ENCODE assay signal across 19 cellular contexts in genomic region chr2:195662138-195662537, GRCh38. TPM values are rescaled to one million over a fixed set of nuclear protein-coding genes. Genes with fewer than 3 reads are reported as not detected.
A peak's percentile ranks its signal among the peaks of the same experiment; 100 is the strongest.
DNase-seq lines count a peak whose midpoint lies in the region; ATAC-seq and TF ChIP-seq lines count a peak whose summit lies in the region.
"Had no signal": no experiment of that assay in that cellular context is flagged by ENCODE, and none has a peak within 500 bp of the region (broad histone marks: within the 10 kb centered on the region; RNA-seq: fewer than 3 reads in every experiment).

No MANE protein-coding gene starts in this region.

- no peak for TF ChIP-seq CTCF in osteoblast (IDR thresholded peaks at IDR 0.05; ENCODE audit: extremely low read depth, low read depth, low read length)

- H3K36me3 Mint-ChIP-seq in activated CD4-positive, alpha-beta T cell treated with anti-CD3 and anti-CD28 coated beads for 36 hours (ENCODE audit: low read depth): peaks cover 30% of the 10 kb centered on the region
- peaks cover 27% of the 10 kb centered on the region for H3K36me3 Mint-ChIP-seq in activated T-helper 1 cell treated with anti-CD3 and anti-CD28 coated beads, Interleukin-12 subunit alpha, Interleukin-12 subunit beta, Interleukin-2, Interleukin-4 antibody, amounts not matched to agents 30 ng/mL and 10 ng/mL and 1 ng/mL, durations not matched to agents 14 hours and 24 hours and 36 hours (ENCODE audit: low read depth)

- H3K9me3 Mint-ChIP-seq in activated CD4-positive, alpha-beta T cell treated with anti-CD3 and anti-CD28 coated beads for 36 hours (ENCODE audit: low read depth): no peaks in the 10 kb centered on the region
- H3K9me3 Mint-ChIP-seq in activated T-helper 1 cell treated with anti-CD3 and anti-CD28 coated beads, Interleukin-12 subunit alpha, Interleukin-12 subunit beta, Interleukin-2, Interleukin-4 antibody, amounts not matched to agents 30 ng/mL and 10 ng/mL and 1 ng/mL, durations not matched to agents 14 hours and 24 hours and 36 hours: no peaks in the 10 kb centered on the region
- H3K9me3 Mint-ChIP-seq: activated T-helper 2 cell treated with anti-CD3 and anti-CD28 coated beads, Interferon-gamma antibody, Interleukin-2, Interleukin-4, amounts not matched to agents 10 μg/mL and 5 μg/mL and 100 μg/mL, durations not matched to agents 14 hours and 24 hours and 36 hours had no signal

- H3K27me3 Mint-ChIP-seq in activated CD4-positive, alpha-beta T cell treated with anti-CD3 and anti-CD28 coated beads for 36 hours: no peaks in the 10 kb centered on the region
- H3K27me3 Mint-ChIP-seq in activated T-helper 1 cell treated with anti-CD3 and anti-CD28 coated beads, Interleukin-12 subunit alpha, Interleukin-12 subunit beta, Interleukin-2, Interleukin-4 antibody, amounts not matched to agents 30 ng/mL and 10 ng/mL and 1 ng/mL, durations not matched to agents 14 hours and 24 hours and 36 hours (ENCODE audit: insufficient read depth): no peaks in the 10 kb centered on the region

- H3K36me3 ChIP-seq in Karpas-422 (ENCODE audit: insufficient read depth, low read length) (peaks cover 16% of the 10 kb centered on the region), osteoblast (ENCODE audit: insufficient read depth, low read length) (no peaks in the 10 kb centered on the region)
- H3K36me3 ChIP-seq: esophagus squamous epithelium, pancreas, stomach had no signal

- H3K4me2 ChIP-seq in Karpas-422 (ENCODE audit: low read depth, low read length, poor library complexity, severe bottlenecking) (no peak overlapping the region), osteoblast (ENCODE audit: insufficient read depth, low read length) (no peak overlapping the region)

- H3K79me2 ChIP-seq in Karpas-422 (ENCODE audit: low read length): peaks cover 75% of the 10 kb centered on the region
- H3K79me2 ChIP-seq in osteoblast (ENCODE audit: insufficient read depth, low read length): peaks cover 67% of the 10 kb centered on the region

- H3K4me3 ChIP-seq in Karpas-422 (ENCODE audit: low read length) (no peak overlapping the region), osteoblast (ENCODE audit: insufficient read depth, low read length) (no peak overlapping the region)
- H3K4me3 ChIP-seq: dorsolateral prefrontal cortex, esophagus squamous epithelium, mucosa of descending colon, pancreas, skin epidermis, stomach had no signal

- H3K27ac ChIP-seq in Karpas-422 (ENCODE audit: low read length): peak overlapping the region; percentile 98
- peak overlapping the region; percentile 13 for H3K27ac ChIP-seq in osteoblast (ENCODE audit: low read depth, low read length)
- H3K27ac ChIP-seq: esophagus squamous epithelium, pancreas, RWPE1, stomach had no signal

- intact Hi-C loops in activated CD4-positive, alpha-beta T cell treated with anti-CD3 and anti-CD28 coated beads for 36 hours (cut with DNase I, micrococcal nuclease): loop anchor here (5.0 to 10.0 kb wide), 4 partner anchors 260 to 673 kb away; no protein-coding TSS in a partner anchor
- intact Hi-C loops in activated T-helper 1 cell treated with anti-CD3 and anti-CD28 coated beads, Interleukin-12 subunit alpha, Interleukin-12 subunit beta, Interleukin-2, Interleukin-4 antibody, amounts not matched to agents 30 ng/mL and 10 ng/mL and 1 ng/mL, durations not matched to agents 14 hours and 24 hours and 36 hours (cut with micrococcal nuclease): loop anchor here (5.0 to 10.0 kb wide), 2 partner anchors 273 to 1495 kb away; no protein-coding TSS in a partner anchor
- intact Hi-C loops in posterior cingulate gyrus (cut with DNase I): loop anchor here (5.0 kb wide), 1 partner anchor 405 kb away; the partner anchor contains the start of gene DNAH7

- H3K4me1 ChIP-seq in Karpas-422 (ENCODE audit: low read length): peaks cover 65% of the 10 kb centered on the region
- peaks cover 17% of the 10 kb centered on the region for H3K4me1 ChIP-seq in osteoblast (ENCODE audit: insufficient read depth, low read length)

- POLR2A ChIA-PET in activated CD4-positive, alpha-beta T cell treated with anti-CD3 and anti-CD28 coated beads for 36 hours (lab: Charles Lee): no interaction called here

- H3K9ac ChIP-seq in Karpas-422 (ENCODE audit: low read length): no peak overlapping the region

- H3K27ac Mint-ChIP-seq in activated CD4-positive, alpha-beta T cell treated with anti-CD3 and anti-CD28 coated beads for 36 hours: peak overlapping the region; percentile 67
- H3K27ac Mint-ChIP-seq in activated T-helper 1 cell treated with anti-CD3 and anti-CD28 coated beads, Interleukin-12 subunit alpha, Interleukin-12 subunit beta, Interleukin-2, Interleukin-4 antibody, amounts not matched to agents 30 ng/mL and 10 ng/mL and 1 ng/mL, durations not matched to agents 14 hours and 24 hours and 36 hours: no peak overlapping the region
- H3K27ac Mint-ChIP-seq: activated T-helper 2 cell treated with anti-CD3 and anti-CD28 coated beads, Interferon-gamma antibody, Interleukin-2, Interleukin-4, amounts not matched to agents 10 μg/mL and 5 μg/mL and 100 μg/mL, durations not matched to agents 14 hours and 24 hours and 36 hours had no signal

- H2AFZ ChIP-seq in Karpas-422 (ENCODE audit: low read length) (no peak overlapping the region), osteoblast (ENCODE audit: low read length) (no peak overlapping the region)

- CTCF ChIA-PET in activated CD4-positive, alpha-beta T cell treated with anti-CD3 and anti-CD28 coated beads for 36 hours (lab: Charles Lee): interaction anchor here (1.0 to 2.0 kb wide), 2 partner anchors 10 to 81 kb away, joined by 3 to 8 read pairs; no protein-coding TSS in a partner anchor

- H3K27me3 ChIP-seq in Karpas-422 (ENCODE audit: low read length) (no peaks in the 10 kb centered on the region), osteoblast (ENCODE audit: insufficient read depth, low read length) (no peaks in the 10 kb centered on the region)
- H3K27me3 ChIP-seq: dorsolateral prefrontal cortex, esophagus squamous epithelium, pancreas, stomach had no signal

- H3K4me3 Mint-ChIP-seq in activated CD4-positive, alpha-beta T cell treated with anti-CD3 and anti-CD28 coated beads for 36 hours: no peak overlapping the region
- H3K4me3 Mint-ChIP-seq in activated T-helper 1 cell treated with anti-CD3 and anti-CD28 coated beads, Interleukin-12 subunit alpha, Interleukin-12 subunit beta, Interleukin-2, Interleukin-4 antibody, amounts not matched to agents 30 ng/mL and 10 ng/mL and 1 ng/mL, durations not matched to agents 14 hours and 24 hours and 36 hours: peak overlapping the region; percentile 7

- H4K20me1 ChIP-seq in Karpas-422 (ENCODE audit: insufficient read depth, low read depth, low read length): no peaks in the 10 kb centered on the region; the same call in 1 of the 2 replicates
- H4K20me1 ChIP-seq in osteoblast (ENCODE audit: insufficient read depth, low read length): peaks cover 13% of the 10 kb centered on the region

- H3K9me2 ChIP-seq in Karpas-422 (replicated peaks; ENCODE audit: insufficient read depth, low read length): no peaks in the 10 kb centered on the region

- ATAC-seq in activated CD4-positive, alpha-beta T cell treated with anti-CD3 and anti-CD28 coated beads for 36 hours: no peak
- ATAC-seq in GM18517 (IDR thresholded peaks at IDR 0.05; ENCODE audit: unreplicated experiment) (no peak), GM21619 (IDR thresholded peaks at IDR 0.05; ENCODE audit: unreplicated experiment) (no peak)
- ATAC-seq: pancreas had no signal

- H3K9me3 ChIP-seq in Karpas-422 (ENCODE audit: low read length): no peaks in the 10 kb centered on the region
- H3K9me3 ChIP-seq in osteoblast (ENCODE audit: low read depth, low read length): no peaks in the 10 kb centered on the region
- H3K9me3 ChIP-seq: esophagus squamous epithelium, mucosa of descending colon, pancreas, stomach had no signal

- no peak for DNase-seq in activated CD4-positive, alpha-beta T cell treated with anti-CD3 and anti-CD28 coated beads for 36 hours
- DNase-seq in activated CD4-positive, alpha-beta T cell treated with anti-CD3 and anti-CD28 coated beads, Interleukin-2, amount 50 U/mL, for 1 hour: no peak
- DNase-seq in Karpas-422 (peak; percentile 65), osteoblast (ENCODE audit: insufficient read length, low spot score, missing footprints) (no peak), posterior cingulate gyrus (no peak)
- DNase-seq in activated T-helper 1 cell treated with anti-CD3 and anti-CD28 coated beads, Interleukin-12 subunit alpha, Interleukin-12 subunit beta, Interleukin-2, Interleukin-4 antibody, amounts not matched to agents 30 ng/mL and 10 ng/mL and 1 ng/mL, durations not matched to agents 14 hours and 24 hours and 36 hours (ENCODE audit: low spot score): no peak
- DNase-seq: activated CD4-positive, alpha-beta T cell treated with anti-CD3 and anti-CD28 coated beads for 48 hours; dorsolateral prefrontal cortex; esophagus squamous epithelium; mucosa of descending colon; NCI-H2107; pancreas; stomach; T-helper 1 cell had no signal

- peaks cover 49% of the 10 kb centered on the region for H3K4me1 Mint-ChIP-seq in activated CD4-positive, alpha-beta T cell treated with anti-CD3 and anti-CD28 coated beads for 36 hours
- peaks cover 45% of the 10 kb centered on the region for H3K4me1 Mint-ChIP-seq in activated T-helper 1 cell treated with anti-CD3 and anti-CD28 coated beads, Interleukin-12 subunit alpha, Interleukin-12 subunit beta, Interleukin-2, Interleukin-4 antibody, amounts not matched to agents 30 ng/mL and 10 ng/mL and 1 ng/mL, durations not matched to agents 14 hours and 24 hours and 36 hours (ENCODE audit: low read depth)

RNA-seq across cellular contexts. Expression of gene SLC39A10, which starts 5.1 kb away (rescaled TPM):
- 10 to 100 TPM; 24.0 to 27.8 TPM for total RNA-seq in activated CD4-positive, alpha-beta T cell treated with anti-CD3 and anti-CD28 coated beads for 36 hours
- total RNA-seq in Karpas-422 (2014; rRNA removed; shearing (Covaris generic); ENCODE audit: low replicate concordance): 55.1 and 112 TPM in 2 replicates
- total RNA-seq in activated T-helper 1 cell treated with anti-CD3 and anti-CD28 coated beads, Interleukin-12 subunit alpha, Interleukin-12 subunit beta, Interleukin-2, Interleukin-4 antibody, amounts not matched to agents 30 ng/mL and 10 ng/mL and 1 ng/mL, durations not matched to agents 14 hours and 24 hours and 36 hours: 32.4 and 32.5 TPM in 2 replicates
- 31.8 and 38.0 TPM in 2 replicates for total RNA-seq in osteoblast
